Comparison of ENCODE assay signal across 8 cellular contexts in the genomic region with DNA sequence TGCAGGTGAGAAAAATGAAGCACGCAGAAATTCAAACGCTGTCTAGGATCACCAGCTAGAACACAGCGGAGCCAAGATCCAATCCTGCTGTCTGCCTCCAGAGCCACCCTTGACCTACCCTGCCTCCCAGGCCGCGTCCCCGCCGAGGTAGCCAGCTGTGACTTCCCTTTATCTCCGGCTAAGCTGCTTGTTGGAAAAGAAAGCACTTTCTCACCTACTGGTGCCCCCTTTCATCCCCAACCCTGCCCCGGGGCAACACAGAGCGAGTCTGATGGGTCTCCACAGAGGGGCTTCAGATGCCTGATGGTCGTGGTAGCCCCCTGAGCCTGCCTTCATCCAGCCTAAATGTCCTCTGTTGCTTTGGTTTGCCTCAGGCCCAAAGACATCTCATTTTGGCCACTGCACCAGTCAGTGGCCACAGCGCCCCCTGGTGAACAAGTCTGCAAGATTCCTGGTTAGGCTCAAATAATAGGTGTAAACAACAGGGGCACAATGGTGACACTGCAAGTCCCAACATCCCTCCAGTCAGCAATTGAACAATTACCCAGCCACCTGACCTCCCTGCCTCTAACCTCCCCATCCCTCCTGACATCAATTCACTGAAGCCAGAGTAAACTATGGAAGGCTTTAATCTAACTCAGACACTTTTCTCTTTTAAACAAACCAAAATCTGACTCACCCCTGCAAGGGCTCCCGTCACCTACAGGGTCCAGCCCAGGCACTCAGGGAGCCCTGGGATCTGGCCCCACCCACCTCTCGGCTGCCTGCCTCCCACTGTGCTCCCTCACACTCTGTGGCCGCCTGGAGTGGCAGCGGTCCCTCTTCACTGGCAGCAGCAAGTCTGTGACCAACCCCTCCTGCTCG. TPM values are rescaled to one million over a fixed set of nuclear protein-coding genes. Genes with fewer than 3 reads are reported as not detected.
DNase-seq lines count a peak whose midpoint lies in the region; ATAC-seq and TF ChIP-seq lines count a peak whose summit lies in the region.

No MANE protein-coding gene starts in this region.

- H3K36me3 ChIP-seq in H7 (replicated peaks; ENCODE audit: control insufficient read depth, insufficient read depth, low read length): peaks cover 6% of the 10 kb centered on the region

- CTCF ChIA-PET in activated CD4-positive, alpha-beta memory T cell treated with anti-CD3 and anti-CD28 coated beads, Interleukin-2, amount 10 ng/mL, durations not matched to agents 7 days and 5 days (lab: Charles Lee): interaction anchor here (0.6 to 3.9 kb wide), 23 partner anchors 8 to 363 kb away, joined by 3 to 18 read pairs (median 3); a partner anchor contains a TSS

- ATAC-seq in GM19463 (IDR thresholded peaks at IDR 0.05; ENCODE audit: unreplicated experiment): no peak

- peak; percentile 81 for TF ChIP-seq CTCF in mesothelial cell of epicardium (IDR thresholded peaks at IDR 0.05; ENCODE audit: unreplicated experiment)

- H3K27me3 Mint-ChIP-seq in activated CD4-positive, alpha-beta memory T cell treated with anti-CD3 and anti-CD28 coated beads, Interleukin-2, amount 10 ng/mL, durations not matched to agents 7 days and 5 days: no peaks in the 10 kb centered on the region
- no peaks in the 10 kb centered on the region for H3K27me3 Mint-ChIP-seq in mesothelial cell of epicardium (ENCODE audit: low read depth)

- POLR2A ChIA-PET in activated CD4-positive, alpha-beta memory T cell treated with anti-CD3 and anti-CD28 coated beads, Interleukin-2, amount 10 ng/mL, durations not matched to agents 7 days and 5 days (lab: Charles Lee): interaction anchor here (0.9 to 1.3 kb wide), 2 partner anchors 10 to 56 kb away, joined by 3 read pairs; no protein-coding TSS in a partner anchor

- no peak overlapping the region for H3K4me3 Mint-ChIP-seq in activated CD4-positive, alpha-beta memory T cell treated with anti-CD3 and anti-CD28 coated beads, Interleukin-2, amount 10 ng/mL, durations not matched to agents 7 days and 5 days
- no peak overlapping the region for H3K4me3 Mint-ChIP-seq in mesothelial cell of epicardium

- peaks cover 18% of the 10 kb centered on the region for H3K36me3 Mint-ChIP-seq in activated CD4-positive, alpha-beta memory T cell treated with anti-CD3 and anti-CD28 coated beads, Interleukin-2, amount 10 ng/mL, durations not matched to agents 7 days and 5 days (ENCODE audit: low read depth)
- peaks cover 5% of the 10 kb centered on the region for H3K36me3 Mint-ChIP-seq in mesothelial cell of epicardium

- no peak overlapping the region for H3K27ac Mint-ChIP-seq in activated CD4-positive, alpha-beta memory T cell treated with anti-CD3 and anti-CD28 coated beads, Interleukin-2, amount 10 ng/mL, durations not matched to agents 7 days and 5 days
- no peak overlapping the region for H3K27ac Mint-ChIP-seq in mesothelial cell of epicardium

- no peaks in the 10 kb centered on the region for H3K27me3 ChIP-seq in H7 (ENCODE audit: control insufficient read depth, insufficient read depth, low read length)

- DNase-seq in Caki2 (ENCODE audit: low read depth) (peak; percentile 55), H7 (peak; percentile 90), NCI-H69 (lab: John Stamatoyannopoulos, UW) (peak; percentile 76), mesothelial cell of epicardium (ENCODE audit: low spot score in 2 of 2, unreplicated experiment in 2 of 2) (peak; percentile 50 to 76)
- peak; percentile 76 for DNase-seq in activated CD4-positive, alpha-beta memory T cell treated with anti-CD3 and anti-CD28 coated beads, Interleukin-2, amount 10 ng/mL, durations not matched to agents 7 days and 5 days
- peak; percentile 55 for DNase-seq in effector CD4-positive, alpha-beta T cell
- peak; percentile 51 for DNase-seq in stimulated activated CD8-positive, alpha-beta memory T cell treated with anti-CD3 and anti-CD28 coated beads, Interleukin-4, amount 100 ng/mL, for 24 hours (ENCODE audit: low read depth)

- H3K4me3 ChIP-seq in H7 (ENCODE audit: insufficient read depth, low read depth, low read length): no peak overlapping the region

- no peaks in the 10 kb centered on the region for H3K9me3 Mint-ChIP-seq in activated CD4-positive, alpha-beta memory T cell treated with anti-CD3 and anti-CD28 coated beads, Interleukin-2, amount 10 ng/mL, durations not matched to agents 7 days and 5 days
- no peaks in the 10 kb centered on the region for H3K9me3 Mint-ChIP-seq in mesothelial cell of epicardium

- H3K4me1 Mint-ChIP-seq in activated CD4-positive, alpha-beta memory T cell treated with anti-CD3 and anti-CD28 coated beads, Interleukin-2, amount 10 ng/mL, durations not matched to agents 7 days and 5 days: peaks cover 20% of the 10 kb centered on the region
- peaks cover 8% of the 10 kb centered on the region for H3K4me1 Mint-ChIP-seq in mesothelial cell of epicardium

- in situ Hi-C loops in Caki2 (cut with HindIII; ENCODE audit: low pct_unique_long_range_greater_than_20kb, low sequenced_read_pairs): no loop called here

RNA-seq across cellular contexts. Expression of a gene that starts 27.3 kb away (rescaled TPM):
- total RNA-seq in Caki2 (2014; rRNA removed; shearing (Covaris generic); ENCODE audit: low replicate concordance): not detected in 2 replicates
- total RNA-seq in H7 (2014; rRNA removed; shearing (Covaris generic)): not detected in 2 replicates
- not detected for total RNA-seq in activated CD4-positive, alpha-beta memory T cell treated with anti-CD3 and anti-CD28 coated beads, Interleukin-2, amount 10 ng/mL, durations not matched to agents 7 days and 5 days
- 0.36 TPM in 1 of 3 replicates, not detected in the others for total RNA-seq in mesothelial cell of epicardium

RNA-seq across cellular contexts. Expression of a gene that starts 51.4 kb away (rescaled TPM):
- 35.3 and 54.8 TPM in 2 replicates for total RNA-seq in Caki2 (2014; rRNA removed; shearing (Covaris generic); ENCODE audit: low replicate concordance)
- 23.9 and 28.6 TPM in 2 replicates for total RNA-seq in H7 (2014; rRNA removed; shearing (Covaris generic))
- 10 to 100 TPM; 35.4 to 35.5 TPM for total RNA-seq in activated CD4-positive, alpha-beta memory T cell treated with anti-CD3 and anti-CD28 coated beads, Interleukin-2, amount 10 ng/mL, durations not matched to agents 7 days and 5 days
- 22.3 to 23.1 TPM (median 22.5 TPM) in 3 replicates for total RNA-seq in mesothelial cell of epicardium
